ENCODE assay signal across 8 cellular contexts in genomic region chr9:96853711-96854072, GRCh38. TPM values are rescaled to one million over a fixed set of nuclear protein-coding genes. Genes with fewer than 3 reads are reported as not detected.
A peak's percentile ranks its signal among the peaks of the same experiment; 100 is the strongest.
DNase-seq lines count a peak whose midpoint lies in the region; ATAC-seq and TF ChIP-seq lines count a peak whose summit lies in the region.

No MANE protein-coding gene starts in this region.

- peaks cover 30% of the 10 kb centered on the region for H3K36me3 Mint-ChIP-seq in nephron (ENCODE audit: low read depth)

- no peaks in the 10 kb centered on the region for H3K27me3 Mint-ChIP-seq in nephron (ENCODE audit: low read depth)

- peak; percentile 39 for ATAC-seq in HG02852 (IDR thresholded peaks at IDR 0.05; ENCODE audit: unreplicated experiment)

- DNase-seq in NCI-H526 (lab: John Stamatoyannopoulos, UW) (peak; percentile 6 to 31), NCI-H526 treated with DMSO at 0.1 percent for 48 hours (lab: John Stamatoyannopoulos, UW) (no peak), RKO (ENCODE audit: low spot score) (peak; percentile 57), epithelial cell of proximal tubule (ENCODE audit: low read depth) (no peak), NCI-H1048 (lab: John Stamatoyannopoulos, UW) (no peak), NCI-H2171 (lab: John Stamatoyannopoulos, UW) (no peak)

- peak overlapping the region; percentile 99 for H3K4me3 Mint-ChIP-seq in nephron

- peaks cover 22% of the 10 kb centered on the region for H3K4me1 Mint-ChIP-seq in nephron

- H3K4me3 ChIP-seq in epithelial cell of proximal tubule (ENCODE audit: low read depth, low read length) = peak overlapping the region; percentile 81

- peak overlapping the region; percentile 83 to 92 (median 88) for H3K27ac Mint-ChIP-seq in nephron

- TF ChIP-seq CTCF in epithelial cell of proximal tubule (conservative IDR thresholded peaks at IDR 0.05; ENCODE audit: low read depth, low read length) = no peak
- no peak for TF ChIP-seq CTCF in nephron (IDR thresholded peaks at IDR 0.05; ENCODE audit: unreplicated experiment in 3 of 3)

- H3K9me3 Mint-ChIP-seq in nephron = peaks cover 13% of the 10 kb centered on the region

RNA-seq across cellular contexts. Expression of gene ZNF782, which starts 0.6 kb away (rescaled TPM):
- total RNA-seq in epithelial cell of proximal tubule = 3.9 and 5.1 TPM in 2 replicates

Comparison
In these comparisons a context has a peak if more than half of its experiments do, and no peak if none do; other contexts are left out.
1. DNase-seq: peak in NCI-H526 (2 of 2) and RKO (single experiment); none in NCI-H526 treated with DMSO at 0.1 percent for 48 hours (single experiment), epithelial cell of proximal tubule (single experiment), NCI-H1048 (single experiment) and NCI-H2171 (single experiment).